Comparison of ENCODE assay signal across 8 cellular contexts in genomic region chr16:2670027-2670426, GRCh38. TPM values are rescaled to one million over a fixed set of nuclear protein-coding genes. Genes with fewer than 3 reads are reported as not detected.
DNase-seq lines count a peak whose midpoint lies in the region; ATAC-seq and TF ChIP-seq lines count a peak whose summit lies in the region.
"Not testable (repeated sequence)": the region's sequence is repeated elsewhere in the genome, so short reads cannot be mapped to it uniquely, and the experiment has no call there.

No MANE protein-coding gene starts in this region.

- intact Hi-C loops in gastrocnemius medialis (cut with DNase I; ENCODE audit: low total_unique reads), result loop anchor here (5.0 to 10.0 kb wide), 3 partner anchors 135 to 513 kb away; partner anchors contain the start of genes CEMP1, PDPK1 and TRAF7

- H3K4me1 Mint-ChIP-seq in effector memory CD8-positive, alpha-beta T cell (ENCODE audit: low read depth in 2 of 2), result peaks cover 11 to 24% of the 10 kb centered on the region in 2 donors

- H3K4me3 Mint-ChIP-seq in effector memory CD8-positive, alpha-beta T cell, result peak overlapping the region; percentile 33 to 40

- H3K36me3 ChIP-seq in gastrocnemius medialis, result peaks cover 0 to 20% of the 10 kb centered on the region in 2 donors

- H3K4me3 ChIP-seq in gastrocnemius medialis, result peak overlapping the region in 2 of 4 donors; percentile 15 to 34

- H3K27me3 ChIP-seq in gastrocnemius medialis, result not testable (repeated sequence)

- H3K36me3 Mint-ChIP-seq in effector memory CD8-positive, alpha-beta T cell (ENCODE audit: insufficient read depth), result peaks cover 24% of the 10 kb centered on the region

- not testable (repeated sequence) for H3K9me3 Mint-ChIP-seq in effector memory CD8-positive, alpha-beta T cell

- peak; percentile 41 for DNase-seq in Daoy (ENCODE audit: low read depth)
- peak; percentile 16 for DNase-seq in NCI-H1092 (lab: John Stamatoyannopoulos, UW)
- DNase-seq in T-helper 2 cell, result peak in 4 of 5 experiments; percentile 25 to 61 (median 49)
- DNase-seq in activated T-helper 9 cell treated with anti-CD3 and anti-CD28 coated beads, Interleukin-2, amount 50 U/mL, for 16 hours (ENCODE audit: low read depth), result peak; percentile 58
- peak in 2 of 3 experiments; percentile 30 to 48 for DNase-seq in effector memory CD8-positive, alpha-beta T cell
- peak; percentile 78 for DNase-seq in left kidney (ENCODE audit: low read depth, low spot score)
- DNase-seq in gastrocnemius medialis, result peak; percentile 46 to 76
- DNase-seq in ureter (ENCODE audit: low spot score), result peak; percentile 76

- TF ChIP-seq CTCF in gastrocnemius medialis (IDR thresholded peaks at IDR 0.05 in 4 of 5, conservative IDR thresholded peaks at IDR 0.05 in 1 of 5), result peak; percentile 35 to 67 (median 56)

- not testable (repeated sequence) for TF ChIP-seq POLR2A in gastrocnemius medialis (IDR thresholded peaks at IDR 0.05)

- not testable (repeated sequence) for ATAC-seq in effector memory CD8-positive, alpha-beta T cell (replicated peaks); gastrocnemius medialis

- not testable (repeated sequence) for H3K27me3 Mint-ChIP-seq in effector memory CD8-positive, alpha-beta T cell

- peaks cover 23 to 28% of the 10 kb centered on the region in 2 donors for H3K4me1 ChIP-seq in gastrocnemius medialis

- H3K27ac Mint-ChIP-seq in effector memory CD8-positive, alpha-beta T cell, result peak overlapping the region; percentile 77 to 89

- H3K27ac ChIP-seq in gastrocnemius medialis, result peak overlapping the region; percentile 57 to 61 (median 59)

- not testable (repeated sequence) for H3K9me3 ChIP-seq in gastrocnemius medialis

- in situ Hi-C loops in gastrocnemius medialis (cut with MboI; ENCODE audit: low sequenced_read_pairs in 4 of 4), result not testable (repeated sequence)

RNA-seq across cellular contexts. Expression of gene KCTD5, which starts 12.3 kb away (rescaled TPM):
- 22.9 and 27.4 TPM in 2 replicates for total RNA-seq in Daoy (2014; rRNA removed; shearing (Covaris generic))
- total RNA-seq in gastrocnemius medialis, result 10 to 100 TPM; 13.6 to 23.8 (median 14.7) TPM
- 17.5 TPM for total RNA-seq in ureter

RNA-seq across cellular contexts. Expression of gene PRSS27, which starts 50.0 kb away (rescaled TPM):
- 0.06 TPM in 1 of 2 replicates, not detected in the other for total RNA-seq in Daoy (2014; rRNA removed; shearing (Covaris generic))
- total RNA-seq in gastrocnemius medialis (under 1 TPM in 2 of 4 donors, not detected in 2; 0.49 to 0.55 TPM), ureter (3.1 TPM)

Comparison
In these comparisons a context has a peak if more than half of its experiments do, and no peak if none do; other contexts are left out.
1. DNase-seq: peak in every context shown above with its lines; median percentile 78 in left kidney; 76 in ureter; 61 in gastrocnemius medialis; 58 in activated T-helper 9 cell treated with anti-CD3 and anti-CD28 coated beads, Interleukin-2, amount 50 U/mL, for 16 hours; 49 in T-helper 2 cell; 41 in Daoy; 39 in effector memory CD8-positive, alpha-beta T cell; 16 in NCI-H1092.